Comparison of ENCODE assay signal across 7 cellular contexts in the genomic region with DNA sequence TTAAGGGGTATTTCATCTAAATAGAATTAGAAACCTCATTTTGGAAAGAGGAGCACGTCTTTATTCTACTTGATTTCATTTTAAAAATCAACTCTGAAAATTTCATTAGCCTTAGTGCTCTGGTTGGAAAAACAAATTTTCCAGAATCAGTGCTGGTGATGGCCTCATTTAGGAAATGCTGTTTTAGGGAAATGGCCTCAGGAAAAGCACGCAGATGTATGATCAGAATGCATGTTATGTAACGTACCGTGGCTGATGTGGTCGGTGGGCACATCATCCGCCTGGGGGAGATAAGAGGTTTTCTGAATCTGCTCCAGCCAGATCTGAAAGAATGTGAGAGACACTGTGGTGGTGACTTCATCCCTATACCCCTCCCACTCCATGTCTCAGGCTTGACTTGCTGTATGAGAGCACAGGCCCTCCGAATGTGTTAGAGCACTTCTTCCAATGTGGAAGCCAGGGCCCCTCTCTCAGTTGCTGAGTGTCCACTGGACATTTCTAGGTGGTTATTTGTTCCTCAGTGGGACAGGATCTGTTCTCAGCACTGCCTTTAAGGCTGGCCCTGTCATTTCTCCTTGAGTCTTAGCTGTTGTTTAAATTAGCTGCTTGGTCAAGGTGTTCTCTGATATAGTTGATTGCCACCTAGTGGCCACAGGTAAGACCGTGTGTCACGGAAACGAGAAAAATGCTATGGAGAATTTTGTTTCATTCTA.
A peak's percentile ranks its signal among the peaks of the same experiment; 100 is the strongest.
DNase-seq lines count a peak whose midpoint lies in the region; ATAC-seq lines count a peak whose summit lies in the region.

No MANE protein-coding gene starts in this region.

- no peak overlapping the region for H3K4me3 ChIP-seq in SJCRH30

- H3K27ac ChIP-seq in SJCRH30, result no peak overlapping the region

- H3K36me3 ChIP-seq in SJCRH30, result no peaks in the 10 kb centered on the region

- H3K9me3 ChIP-seq in SJCRH30 (replicated peaks), result no peaks in the 10 kb centered on the region

- no peaks in the 10 kb centered on the region for H3K27me3 ChIP-seq in SJCRH30

- ATAC-seq in GM21447 (IDR thresholded peaks at IDR 0.05; ENCODE audit: unreplicated experiment), result peak; percentile 75

- peaks cover 22% of the 10 kb centered on the region for H3K4me1 ChIP-seq in SJCRH30

- DNase-seq in ELR (ENCODE audit: low read depth) (peak; percentile 79), HuH-7.5 (ENCODE audit: low spot score) (peak; percentile 41), SJCRH30 (peak; percentile 54 to 74), astrocyte of the hippocampus (ENCODE audit: low read depth, low spot score) (peak; percentile 85), iris pigment epithelial cell (ENCODE audit: low read depth) (peak; percentile 78)
- peak; percentile 40 for DNase-seq in stimulated activated CD4-positive, alpha-beta T cell treated with anti-CD3 and anti-CD28 coated beads, Interleukin-1b, Interleukin-23, amount 100 ng/mL, for 48 hours
